Comparison of ENCODE assay signal across 12 cellular contexts in the genomic region with DNA sequence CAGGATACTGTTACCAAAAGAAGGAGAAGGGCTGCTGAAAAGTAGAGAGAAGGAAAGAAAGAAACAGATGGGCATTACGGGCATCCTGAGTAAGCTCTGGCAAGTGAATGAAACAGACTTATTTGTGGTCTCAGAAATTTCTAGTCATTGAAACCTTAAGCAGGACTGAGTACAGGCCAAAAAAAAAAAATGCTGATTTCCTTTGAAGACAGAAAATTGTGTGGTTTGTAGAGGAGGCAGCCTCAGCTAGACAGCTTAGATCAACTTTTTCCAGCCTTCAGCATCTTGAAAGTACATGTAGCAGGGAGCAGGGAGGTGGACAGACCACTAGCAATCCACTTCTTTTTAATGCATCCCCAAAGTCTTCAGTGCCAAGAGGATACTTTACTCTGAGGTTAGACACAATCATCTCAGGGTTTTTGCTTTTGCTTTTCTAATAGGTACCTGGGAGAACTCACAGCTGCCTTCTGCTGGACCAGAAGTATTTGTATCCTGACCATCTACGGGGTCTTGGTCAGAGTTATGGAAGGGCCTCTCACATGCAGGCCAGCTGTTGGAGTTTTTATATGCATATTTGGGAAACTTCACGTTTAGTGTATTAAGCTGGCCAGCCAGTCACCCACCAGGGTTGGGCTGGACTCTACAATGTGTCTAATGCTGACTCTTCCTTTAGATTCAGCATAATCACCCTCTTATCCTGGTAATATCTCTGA. TPM values are rescaled to one million over a fixed set of nuclear protein-coding genes. Genes with fewer than 3 reads are reported as not detected.
DNase-seq lines count a peak whose midpoint lies in the region; ATAC-seq, FAIRE-seq and TF ChIP-seq lines count a peak whose summit lies in the region.
"Had no signal": no experiment of that assay in that cellular context is flagged by ENCODE, and none has a peak within 500 bp of the region (broad histone marks: within the 10 kb centered on the region; RNA-seq: fewer than 3 reads in every experiment).

No MANE protein-coding gene starts in this region.

- TF ChIP-seq CTCF in astrocyte (IDR thresholded peaks at IDR 0.05; ENCODE audit: insufficient read depth, low read depth, low read length) (no peak), left lung (IDR thresholded peaks at IDR 0.05) (no peak)

- H3K4me3 Mint-ChIP-seq in activated CD4-positive, alpha-beta T cell treated with anti-CD3 and anti-CD28 coated beads, Interleukin-2, amount 10 ng/mL, durations not matched to agents 24 days and 14 days, result no peak overlapping the region
- H3K4me3 Mint-ChIP-seq in astrocyte (ENCODE audit: unreplicated experiment), result no peak overlapping the region
- no peak overlapping the region for H3K4me3 Mint-ChIP-seq in stimulated activated naive CD8-positive, alpha-beta T cell treated with anti-CD3 and anti-CD28 coated beads, Interleukin-15, amount 100 ng/mL, for 72 hours
- H3K4me3 Mint-ChIP-seq: activated CD8-positive, alpha-beta memory T cell treated with anti-CD3 and anti-CD28 coated beads, Interleukin-2, amount 10 ng/mL, durations not matched to agents 7 days and 5 days; T-helper 17 cell had no signal

- no peaks in the 10 kb centered on the region for H3K4me1 ChIP-seq in astrocyte (ENCODE audit: insufficient read depth, low read length)
- peaks cover 0 to 12% of the 10 kb centered on the region in 2 donors for H3K4me1 ChIP-seq in left lung

- no peak overlapping the region for H3K9ac ChIP-seq in astrocyte (ENCODE audit: low read length)

- H3K27ac ChIP-seq in astrocyte (ENCODE audit: low read depth, low read length), result no peak overlapping the region
- peak overlapping the region in 1 of 2 donors; percentile 72 for H3K27ac ChIP-seq in left lung

- H3K36me3 ChIP-seq in astrocyte (ENCODE audit: insufficient read depth, low read length), result no peaks in the 10 kb centered on the region
- no peaks in the 10 kb centered on the region for H3K36me3 ChIP-seq in left lung

- H3K79me2 ChIP-seq in astrocyte (ENCODE audit: insufficient read depth, low read length), result no peaks in the 10 kb centered on the region

- DNase-seq in activated CD4-positive, alpha-beta T cell treated with anti-CD3 and anti-CD28 coated beads, Interleukin-2, amount 10 ng/mL, durations not matched to agents 24 days and 14 days, result no peak
- no peak for DNase-seq in activated CD4-positive, alpha-beta T cell treated with anti-CD3 and anti-CD28 coated beads for 48 hours
- DNase-seq in astrocyte (ENCODE audit: low read depth) (peak; percentile 49), left lung (no peak), NCI-H82 treated with DMSO at 0.1 percent for 48 hours (lab: John Stamatoyannopoulos, UW; ENCODE audit: unreplicated experiment) (no peak), NCI-H1417 treated with DMSO at 0.1 percent for 48 hours (lab: John Stamatoyannopoulos, UW) (no peak)
- DNase-seq in stimulated activated naive CD8-positive, alpha-beta T cell treated with anti-CD3 and anti-CD28 coated beads, Interleukin-15, amount 100 ng/mL, for 72 hours, result no peak
- DNase-seq: activated CD8-positive, alpha-beta memory T cell treated with anti-CD3 and anti-CD28 coated beads, Interleukin-2, amount 10 ng/mL, durations not matched to agents 7 days and 5 days; NCI-H187 treated with DMSO at 0.1 percent for 48 hours; small intestine; T-helper 17 cell had no signal

- no peaks in the 10 kb centered on the region for H3K36me3 Mint-ChIP-seq in activated CD4-positive, alpha-beta T cell treated with anti-CD3 and anti-CD28 coated beads, Interleukin-2, amount 10 ng/mL, durations not matched to agents 24 days and 14 days (ENCODE audit: low read depth)
- peaks cover 2% of the 10 kb centered on the region for H3K36me3 Mint-ChIP-seq in astrocyte (ENCODE audit: low read depth, unreplicated experiment)
- H3K36me3 Mint-ChIP-seq: activated CD8-positive, alpha-beta memory T cell treated with anti-CD3 and anti-CD28 coated beads, Interleukin-2, amount 10 ng/mL, durations not matched to agents 7 days and 5 days had no signal

- H3K27me3 ChIP-seq in astrocyte (ENCODE audit: insufficient read depth, low read length) (no peaks in the 10 kb centered on the region), left lung (no peaks in the 10 kb centered on the region)

- no peak overlapping the region for H2AFZ ChIP-seq in astrocyte (ENCODE audit: low read depth, low read length)

- peak overlapping the region; percentile 70 for H3K27ac Mint-ChIP-seq in activated CD4-positive, alpha-beta T cell treated with anti-CD3 and anti-CD28 coated beads, Interleukin-2, amount 10 ng/mL, durations not matched to agents 24 days and 14 days
- peak overlapping the region; percentile 36 for H3K27ac Mint-ChIP-seq in astrocyte (ENCODE audit: unreplicated experiment)
- peak overlapping the region; percentile 44 to 80 for H3K27ac Mint-ChIP-seq in stimulated activated naive CD8-positive, alpha-beta T cell treated with anti-CD3 and anti-CD28 coated beads, Interleukin-15, amount 100 ng/mL, for 72 hours
- H3K27ac Mint-ChIP-seq: activated CD8-positive, alpha-beta memory T cell treated with anti-CD3 and anti-CD28 coated beads, Interleukin-2, amount 10 ng/mL, durations not matched to agents 7 days and 5 days; T-helper 17 cell had no signal

- peaks cover 3% of the 10 kb centered on the region for H3K9me3 Mint-ChIP-seq in activated CD4-positive, alpha-beta T cell treated with anti-CD3 and anti-CD28 coated beads, Interleukin-2, amount 10 ng/mL, durations not matched to agents 24 days and 14 days
- H3K9me3 Mint-ChIP-seq in astrocyte (ENCODE audit: unreplicated experiment), result no peaks in the 10 kb centered on the region
- no peaks in the 10 kb centered on the region for H3K9me3 Mint-ChIP-seq in stimulated activated naive CD8-positive, alpha-beta T cell treated with anti-CD3 and anti-CD28 coated beads, Interleukin-15, amount 100 ng/mL, for 72 hours

- H3K27me3 Mint-ChIP-seq in activated CD4-positive, alpha-beta T cell treated with anti-CD3 and anti-CD28 coated beads, Interleukin-2, amount 10 ng/mL, durations not matched to agents 24 days and 14 days, result no peaks in the 10 kb centered on the region
- H3K27me3 Mint-ChIP-seq in astrocyte (ENCODE audit: low read depth, unreplicated experiment), result peaks cover 12% of the 10 kb centered on the region
- no peaks in the 10 kb centered on the region for H3K27me3 Mint-ChIP-seq in stimulated activated naive CD8-positive, alpha-beta T cell treated with anti-CD3 and anti-CD28 coated beads, Interleukin-15, amount 100 ng/mL, for 72 hours
- H3K27me3 Mint-ChIP-seq: activated CD8-positive, alpha-beta memory T cell treated with anti-CD3 and anti-CD28 coated beads, Interleukin-2, amount 10 ng/mL, durations not matched to agents 7 days and 5 days; T-helper 17 cell had no signal

- no peaks in the 10 kb centered on the region for H4K20me1 ChIP-seq in astrocyte (ENCODE audit: insufficient read depth, low read length)

- intact Hi-C loops in activated CD4-positive, alpha-beta T cell treated with anti-CD3 and anti-CD28 coated beads, Interleukin-2, amount 10 ng/mL, durations not matched to agents 24 days and 14 days (cut with micrococcal nuclease), result no loop called here
- intact Hi-C loops in left lung (cut with DNase I), result loop anchor here in 1 of 2 donors (10.0 kb wide), 1 partner anchor 149 kb away; a partner anchor contains a TSS

- H3K4me2 ChIP-seq in astrocyte (ENCODE audit: low read length), result no peak overlapping the region

- H3K4me3 ChIP-seq in astrocyte (ENCODE audit: insufficient read depth, low read depth, low read length) (no peak overlapping the region), left lung (no peak overlapping the region)

- H3K9me3 ChIP-seq in astrocyte (ENCODE audit: insufficient read depth, low read depth, low read length) (no peaks in the 10 kb centered on the region), left lung (no peaks in the 10 kb centered on the region)

- peak; percentile 45 for ATAC-seq in left lung
- peak; percentile 67 for ATAC-seq in stimulated activated naive CD8-positive, alpha-beta T cell treated with anti-CD3 and anti-CD28 coated beads, Interleukin-15, amount 100 ng/mL, for 72 hours
- no peak for ATAC-seq in HG03442 (IDR thresholded peaks at IDR 0.05; ENCODE audit: unreplicated experiment)
- ATAC-seq: activated CD8-positive, alpha-beta memory T cell treated with anti-CD3 and anti-CD28 coated beads, Interleukin-2, amount 10 ng/mL, durations not matched to agents 7 days and 5 days; T-helper 17 cell had no signal

- no peak for FAIRE-seq in astrocyte (lab: Jason Lieb, UNC)
- FAIRE-seq: small intestine had no signal

- peaks cover 21% of the 10 kb centered on the region for H3K4me1 Mint-ChIP-seq in activated CD4-positive, alpha-beta T cell treated with anti-CD3 and anti-CD28 coated beads, Interleukin-2, amount 10 ng/mL, durations not matched to agents 24 days and 14 days
- H3K4me1 Mint-ChIP-seq in astrocyte (ENCODE audit: low read depth, unreplicated experiment), result peaks cover 11% of the 10 kb centered on the region
- H3K4me1 Mint-ChIP-seq in stimulated activated naive CD8-positive, alpha-beta T cell treated with anti-CD3 and anti-CD28 coated beads, Interleukin-15, amount 100 ng/mL, for 72 hours, result peaks cover 28% of the 10 kb centered on the region

RNA-seq across cellular contexts. Expression of a gene that starts 10.6 kb away (rescaled TPM):
- total RNA-seq in activated CD4-positive, alpha-beta T cell treated with anti-CD3 and anti-CD28 coated beads, Interleukin-2, amount 10 ng/mL, durations not matched to agents 24 days and 14 days, result 291 and 297 TPM in 2 replicates
- total RNA-seq in astrocyte, result 458 and 459 TPM in 2 replicates
- total RNA-seq in left lung, result 100 to 1,000 TPM; 293 to 327 TPM
